In the genomic region with DNA sequence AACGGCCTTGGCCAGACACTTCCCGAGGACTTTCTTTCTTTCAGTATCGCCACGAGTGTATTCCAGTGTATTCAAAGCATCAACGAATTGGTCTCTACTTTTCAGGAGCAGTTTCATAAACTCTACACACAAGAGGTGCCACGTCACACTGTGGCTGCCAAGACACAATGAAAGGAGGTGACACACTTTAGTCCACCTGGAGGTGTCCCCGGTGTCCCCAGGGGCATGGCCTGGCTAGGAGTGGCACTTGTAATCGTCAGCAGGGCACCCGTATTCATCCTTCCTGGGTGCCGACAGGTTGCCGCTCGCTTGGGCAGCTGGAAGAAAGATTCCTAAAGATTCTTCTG, we compare ENCODE assay signal across 12 cellular contexts.
A peak's percentile ranks its signal among the peaks of the same experiment; 100 is the strongest.
DNase-seq lines count a peak whose midpoint lies in the region; ATAC-seq and TF ChIP-seq lines count a peak whose summit lies in the region.
"Had no signal": no experiment of that assay in that cellular context is flagged by ENCODE, and none has a peak within 500 bp of the region (broad histone marks: within the 10 kb centered on the region; RNA-seq: fewer than 3 reads in every experiment).

No MANE protein-coding gene starts in this region.

- no peak for TF ChIP-seq CTCF in AG10803 (conservative IDR thresholded peaks at IDR 0.05; ENCODE audit: low read length)
- no peak for TF ChIP-seq CTCF in VCaP (conservative IDR thresholded peaks at IDR 0.05)

- no peak for DNase-seq in AG10803 (ENCODE audit: low read depth)
- no peak for DNase-seq in skeletal muscle cell (ENCODE audit: low read depth)
- DNase-seq in NCI-H1105 (lab: John Stamatoyannopoulos, UW): no peak
- no peak for DNase-seq in nucleus accumbens (lab: John Stamatoyannopoulos, UW)
- no peak for DNase-seq in DMS79 (lab: John Stamatoyannopoulos, UW)
- DNase-seq: activated effector memory CD4-positive, alpha-beta T cell treated with Interleukin-2 at 50 U/mL for 16 hours; CD4-positive, CD25-positive, alpha-beta regulatory T cell; NCI-H2081 had no signal

- H3K27ac ChIP-seq in VCaP (peak overlapping the region; percentile 91), layer of hippocampus (ENCODE audit: low read depth, low read length) (peak overlapping the region; percentile 68)
- H3K27ac ChIP-seq: neutrophil had no signal

- peak overlapping the region; percentile 38 for H3K4me3 ChIP-seq in AG10803 (ENCODE audit: low read length)
- peak overlapping the region; percentile 13 for H3K4me3 ChIP-seq in skeletal muscle cell (ENCODE audit: low read depth, low read length)

- no peak for ATAC-seq in HG02571 (IDR thresholded peaks at IDR 0.05; ENCODE audit: unreplicated experiment)

- peaks cover 3% of the 10 kb centered on the region for H3K27me3 ChIP-seq in layer of hippocampus (ENCODE audit: control insufficient read depth, insufficient read depth, low read length)
